In the genomic region with DNA sequence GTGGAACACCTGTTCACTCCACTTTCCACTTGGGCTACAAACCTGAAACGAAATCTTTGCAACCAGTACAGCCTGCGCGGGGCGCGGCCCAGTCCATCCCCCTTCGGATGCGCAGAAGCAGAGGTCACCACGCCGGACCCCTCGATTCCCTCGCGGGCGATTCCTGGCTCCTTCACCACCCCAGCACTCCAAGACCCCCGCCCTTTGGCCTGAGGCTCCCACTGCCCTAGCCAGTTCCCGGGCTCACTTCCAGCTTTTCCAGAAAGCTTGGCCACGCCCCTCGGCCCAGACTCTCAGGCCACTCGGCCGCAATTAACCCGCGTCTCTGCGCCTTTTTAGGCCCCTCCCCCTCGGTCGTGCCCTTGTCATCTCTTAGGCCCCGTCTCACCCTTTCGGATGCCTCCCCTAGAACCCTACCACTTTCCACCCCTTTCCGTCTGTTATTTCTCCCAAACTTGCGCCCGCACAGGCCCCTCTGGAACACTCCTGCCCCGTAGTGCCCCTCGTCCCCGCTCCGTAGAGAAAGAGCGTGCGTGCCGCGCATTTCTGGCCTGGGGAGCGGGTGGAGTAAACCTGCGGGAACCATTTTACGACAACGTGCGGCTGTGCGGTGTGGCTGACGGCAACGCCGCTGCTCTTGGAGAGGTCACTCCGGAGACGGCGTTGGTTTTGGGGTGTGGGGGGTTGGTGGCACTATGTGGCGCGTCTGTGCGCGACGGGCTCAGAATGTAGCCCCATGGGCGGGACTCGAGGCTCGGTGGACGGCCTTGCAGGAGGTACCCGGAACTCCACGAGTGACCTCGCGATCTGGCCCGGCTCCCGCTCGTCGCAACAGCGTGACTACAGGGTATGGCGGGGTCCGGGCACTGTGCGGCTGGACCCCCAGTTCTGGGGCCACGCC, we compare ENCODE assay signal across 1 cellular context.
A peak's percentile ranks its signal among the peaks of the same experiment; 100 is the strongest.
TF ChIP-seq lines count a peak whose summit lies in the region.

A gene (plus strand): TSS at position 631 of the 901 bp plus-strand sequence. CDS start 65 bp downstream, at position 696.

TF ChIP-seq in HepG2, 621 proteins besides CTCF, POLR2A, EP300 and RAD21 (continued from another document and continues in another):
- TF ChIP-seq, protein P1, sequence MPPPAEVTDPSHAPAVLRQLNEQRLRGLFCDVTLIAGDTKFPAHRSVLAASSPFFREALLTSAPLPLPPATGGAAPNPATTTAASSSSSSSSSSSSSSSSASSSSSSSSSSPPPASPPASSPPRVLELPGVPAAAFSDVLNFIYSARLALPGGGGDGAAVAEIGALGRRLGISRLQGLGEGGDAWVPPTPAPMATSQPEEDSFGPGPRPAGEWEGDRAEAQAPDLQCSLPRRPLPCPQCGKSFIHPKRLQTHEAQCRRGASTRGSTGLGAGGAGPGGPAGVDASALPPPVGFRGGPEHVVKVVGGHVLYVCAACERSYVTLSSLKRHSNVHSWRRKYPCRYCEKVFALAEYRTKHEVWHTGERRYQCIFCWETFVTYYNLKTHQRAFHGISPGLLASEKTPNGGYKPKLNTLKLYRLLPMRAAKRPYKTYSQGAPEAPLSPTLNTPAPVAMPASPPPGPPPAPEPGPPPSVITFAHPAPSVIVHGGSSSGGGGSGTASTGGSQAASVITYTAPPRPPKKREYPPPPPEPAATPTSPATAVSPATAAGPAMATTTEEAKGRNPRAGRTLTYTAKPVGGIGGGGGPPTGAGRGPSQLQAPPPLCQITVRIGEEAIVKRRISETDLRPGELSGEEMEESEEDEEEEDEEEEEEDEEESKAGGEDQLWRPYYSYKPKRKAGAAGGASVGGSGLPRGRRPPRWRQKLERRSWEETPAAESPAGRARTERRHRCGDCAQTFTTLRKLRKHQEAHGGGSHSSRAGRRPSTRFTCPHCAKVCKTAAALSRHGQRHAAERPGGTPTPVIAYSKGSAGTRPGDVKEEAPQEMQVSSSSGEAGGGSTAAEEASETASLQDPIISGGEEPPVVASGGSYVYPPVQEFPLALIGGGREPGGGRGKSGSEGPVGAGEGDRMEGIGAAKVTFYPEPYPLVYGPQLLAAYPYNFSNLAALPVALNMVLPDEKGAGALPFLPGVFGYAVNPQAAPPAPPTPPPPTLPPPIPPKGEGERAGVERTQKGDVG (CRISPR knock-in tag; IDR thresholded peaks at IDR 0.05; ENCODE audit: borderline replicate concordance): no peak; the same call in 1 of the 2 replicates
- TF ChIP-seq, protein P2, sequence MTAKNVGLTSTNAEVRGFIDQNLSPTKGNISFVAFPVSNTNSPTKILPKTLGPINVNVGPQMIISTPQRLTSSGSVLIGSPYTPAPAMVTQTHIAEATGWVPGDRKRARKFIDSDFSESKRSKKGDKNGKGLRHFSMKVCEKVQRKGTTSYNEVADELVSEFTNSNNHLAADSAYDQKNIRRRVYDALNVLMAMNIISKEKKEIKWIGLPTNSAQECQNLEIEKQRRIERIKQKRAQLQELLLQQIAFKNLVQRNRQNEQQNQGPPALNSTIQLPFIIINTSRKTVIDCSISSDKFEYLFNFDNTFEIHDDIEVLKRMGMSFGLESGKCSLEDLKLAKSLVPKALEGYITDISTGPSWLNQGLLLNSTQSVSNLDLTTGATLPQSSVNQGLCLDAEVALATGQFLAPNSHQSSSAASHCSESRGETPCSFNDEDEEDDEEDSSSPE (CRISPR knock-in tag; IDR thresholded peaks at IDR 0.05): peak; percentile 87
- TF ChIP-seq KDM5B (CRISPR knock-in tag; IDR thresholded peaks at IDR 0.05; ENCODE audit: borderline replicate concordance) (peak; percentile 98; the same call in 1 of the 2 replicates), ZSCAN12 (CRISPR knock-in tag; IDR thresholded peaks at IDR 0.05) (peak; percentile 62; the same call in 1 of the 2 replicates), ZNF17 (CRISPR knock-in tag; IDR thresholded peaks at IDR 0.05) (no peak), KMT2A (CRISPR knock-in tag; IDR thresholded peaks at IDR 0.05) (peak; percentile 93), ZNF432 (CRISPR knock-in tag; IDR thresholded peaks at IDR 0.05; ENCODE audit: borderline replicate concordance) (no peak), ZNF598 (CRISPR knock-in tag; IDR thresholded peaks at IDR 0.05; ENCODE audit: borderline replicate concordance) (peak; percentile 82; the same call in 1 of the 2 replicates), TCF7L2 (IDR thresholded peaks at IDR 0.05; ENCODE audit: low read depth, low read length) (no peak), GPN1 (CRISPR knock-in tag; IDR thresholded peaks at IDR 0.05; ENCODE audit: borderline replicate concordance) (no peak), MATR3 (CRISPR knock-in tag; IDR thresholded peaks at IDR 0.05) (no peak), ZNF776 (CRISPR knock-in tag; IDR thresholded peaks at IDR 0.05) (peak; percentile 69; the same call in 1 of the 2 replicates), ZNF616 (CRISPR knock-in tag; IDR thresholded peaks at IDR 0.05; ENCODE audit: low read depth) (peak; percentile 37; the same call in 1 of the 2 replicates), ZNF792 (CRISPR knock-in tag; IDR thresholded peaks at IDR 0.05) (peak; percentile 84; the same call in 1 of the 2 replicates), PHF20 (CRISPR knock-in tag; IDR thresholded peaks at IDR 0.05) (peak; percentile 91), ZBTB7B (CRISPR knock-in tag; IDR thresholded peaks at IDR 0.05) (peak; percentile 78), KAT8 (CRISPR knock-in tag; IDR thresholded peaks at IDR 0.05) (peak; percentile 96), MIXL1 (CRISPR knock-in tag; IDR thresholded peaks at IDR 0.05) (peak; percentile 66), KLF15 (CRISPR knock-in tag; IDR thresholded peaks at IDR 0.05; ENCODE audit: borderline replicate concordance) (0 out of 2 replicates have a peak, but pooled peaks have one; percentile 39), ZNF501 (CRISPR knock-in tag; IDR thresholded peaks at IDR 0.05) (peak; percentile 99), GATAD2A (CRISPR knock-in tag; IDR thresholded peaks at IDR 0.05) (peak; percentile 36; the same call in 1 of the 2 replicates), ZNF263 (CRISPR knock-in tag; IDR thresholded peaks at IDR 0.05) (peak; percentile 56; the same call in 1 of the 2 replicates), TARDBP (CRISPR knock-in tag; IDR thresholded peaks at IDR 0.05) (peak; percentile 91), SOX5 (CRISPR knock-in tag; IDR thresholded peaks at IDR 0.05; ENCODE audit: borderline replicate concordance) (0 out of 2 replicates have a peak, but pooled peaks have one; percentile 21), TSC22D2 (CRISPR knock-in tag; IDR thresholded peaks at IDR 0.05; ENCODE audit: borderline replicate concordance) (no peak; the same call in 1 of the 2 replicates), ELF4 (CRISPR knock-in tag; IDR thresholded peaks at IDR 0.05; ENCODE audit: borderline replicate concordance) (peak; percentile 65; the same call in 1 of the 2 replicates), MXI1 (IDR thresholded peaks at IDR 0.05; ENCODE audit: borderline replicate concordance, low read depth, low read length) (peak; percentile 60; the same call in 2 of the 3 replicates), CHCHD3 (CRISPR knock-in tag; IDR thresholded peaks at IDR 0.05) (0 out of 2 replicates have a peak, but pooled peaks have one; percentile 0), ZFP41 (CRISPR knock-in tag; IDR thresholded peaks at IDR 0.05; ENCODE audit: borderline replicate concordance) (no peak), GLI4 (CRISPR knock-in tag; IDR thresholded peaks at IDR 0.05; ENCODE audit: borderline replicate concordance) (peak; percentile 66; the same call in 1 of the 2 replicates), ZNF224 (CRISPR knock-in tag; IDR thresholded peaks at IDR 0.05) (peak; percentile 87; the same call in 1 of the 2 replicates), SRSF1 (optimal IDR thresholded peaks at IDR 0.05; ENCODE audit: low read depth, low read length) (peak; percentile 47), ZKSCAN8 (CRISPR knock-in tag; IDR thresholded peaks at IDR 0.05; ENCODE audit: borderline replicate concordance) (peak; percentile 78; the same call in 1 of the 2 replicates), SSRP1 (CRISPR knock-in tag; IDR thresholded peaks at IDR 0.05) (no peak), REXO4 (CRISPR knock-in tag; IDR thresholded peaks at IDR 0.05; ENCODE audit: borderline replicate concordance) (no peak), FOXJ3 (CRISPR knock-in tag; IDR thresholded peaks at IDR 0.05; ENCODE audit: borderline replicate concordance) (peak; percentile 64; the same call in 1 of the 2 replicates), HDAC1 (CRISPR knock-in tag; IDR thresholded peaks at IDR 0.05) (peak; percentile 94), DMAP1 (CRISPR knock-in tag; IDR thresholded peaks at IDR 0.05) (peak; percentile 99), ZNF33B (CRISPR knock-in tag; IDR thresholded peaks at IDR 0.05) (peak; percentile 95; the same call in 1 of the 2 replicates)
- TF ChIP-seq, protein P3, sequence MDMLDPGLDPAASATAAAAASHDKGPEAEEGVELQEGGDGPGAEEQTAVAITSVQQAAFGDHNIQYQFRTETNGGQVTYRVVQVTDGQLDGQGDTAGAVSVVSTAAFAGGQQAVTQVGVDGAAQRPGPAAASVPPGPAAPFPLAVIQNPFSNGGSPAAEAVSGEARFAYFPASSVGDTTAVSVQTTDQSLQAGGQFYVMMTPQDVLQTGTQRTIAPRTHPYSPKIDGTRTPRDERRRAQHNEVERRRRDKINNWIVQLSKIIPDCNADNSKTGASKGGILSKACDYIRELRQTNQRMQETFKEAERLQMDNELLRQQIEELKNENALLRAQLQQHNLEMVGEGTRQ (IDR thresholded peaks at IDR 0.05; ENCODE audit: low read depth, low read length): no peak
- TF ChIP-seq, protein P3 (CRISPR knock-in tag; IDR thresholded peaks at IDR 0.05; ENCODE audit: borderline replicate concordance): 0 out of 2 replicates have a peak, but pooled peaks have one; percentile 4
- TF ChIP-seq, protein P4, sequence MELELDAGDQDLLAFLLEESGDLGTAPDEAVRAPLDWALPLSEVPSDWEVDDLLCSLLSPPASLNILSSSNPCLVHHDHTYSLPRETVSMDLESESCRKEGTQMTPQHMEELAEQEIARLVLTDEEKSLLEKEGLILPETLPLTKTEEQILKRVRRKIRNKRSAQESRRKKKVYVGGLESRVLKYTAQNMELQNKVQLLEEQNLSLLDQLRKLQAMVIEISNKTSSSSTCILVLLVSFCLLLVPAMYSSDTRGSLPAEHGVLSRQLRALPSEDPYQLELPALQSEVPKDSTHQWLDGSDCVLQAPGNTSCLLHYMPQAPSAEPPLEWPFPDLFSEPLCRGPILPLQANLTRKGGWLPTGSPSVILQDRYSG (CRISPR knock-in tag; IDR thresholded peaks at IDR 0.05): peak; percentile 63
- TF ChIP-seq, protein P5, sequence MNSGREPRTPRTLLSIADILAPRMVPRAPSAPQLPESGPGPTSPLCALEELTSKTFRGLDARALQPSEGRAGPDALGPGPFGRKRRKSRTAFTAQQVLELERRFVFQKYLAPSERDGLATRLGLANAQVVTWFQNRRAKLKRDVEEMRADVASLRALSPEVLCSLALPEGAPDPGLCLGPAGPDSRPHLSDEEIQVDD (CRISPR knock-in tag; IDR thresholded peaks at IDR 0.05; ENCODE audit: borderline replicate concordance): peak; percentile 40; the same call in 1 of the 2 replicates
- TF ChIP-seq, protein P6, sequence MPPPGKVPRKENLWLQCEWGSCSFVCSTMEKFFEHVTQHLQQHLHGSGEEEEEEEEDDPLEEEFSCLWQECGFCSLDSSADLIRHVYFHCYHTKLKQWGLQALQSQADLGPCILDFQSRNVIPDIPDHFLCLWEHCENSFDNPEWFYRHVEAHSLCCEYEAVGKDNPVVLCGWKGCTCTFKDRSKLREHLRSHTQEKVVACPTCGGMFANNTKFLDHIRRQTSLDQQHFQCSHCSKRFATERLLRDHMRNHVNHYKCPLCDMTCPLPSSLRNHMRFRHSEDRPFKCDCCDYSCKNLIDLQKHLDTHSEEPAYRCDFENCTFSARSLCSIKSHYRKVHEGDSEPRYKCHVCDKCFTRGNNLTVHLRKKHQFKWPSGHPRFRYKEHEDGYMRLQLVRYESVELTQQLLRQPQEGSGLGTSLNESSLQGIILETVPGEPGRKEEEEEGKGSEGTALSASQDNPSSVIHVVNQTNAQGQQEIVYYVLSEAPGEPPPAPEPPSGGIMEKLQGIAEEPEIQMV (CRISPR knock-in tag; IDR thresholded peaks at IDR 0.05; ENCODE audit: low read depth): peak; percentile 90
- TF ChIP-seq, protein P7, sequence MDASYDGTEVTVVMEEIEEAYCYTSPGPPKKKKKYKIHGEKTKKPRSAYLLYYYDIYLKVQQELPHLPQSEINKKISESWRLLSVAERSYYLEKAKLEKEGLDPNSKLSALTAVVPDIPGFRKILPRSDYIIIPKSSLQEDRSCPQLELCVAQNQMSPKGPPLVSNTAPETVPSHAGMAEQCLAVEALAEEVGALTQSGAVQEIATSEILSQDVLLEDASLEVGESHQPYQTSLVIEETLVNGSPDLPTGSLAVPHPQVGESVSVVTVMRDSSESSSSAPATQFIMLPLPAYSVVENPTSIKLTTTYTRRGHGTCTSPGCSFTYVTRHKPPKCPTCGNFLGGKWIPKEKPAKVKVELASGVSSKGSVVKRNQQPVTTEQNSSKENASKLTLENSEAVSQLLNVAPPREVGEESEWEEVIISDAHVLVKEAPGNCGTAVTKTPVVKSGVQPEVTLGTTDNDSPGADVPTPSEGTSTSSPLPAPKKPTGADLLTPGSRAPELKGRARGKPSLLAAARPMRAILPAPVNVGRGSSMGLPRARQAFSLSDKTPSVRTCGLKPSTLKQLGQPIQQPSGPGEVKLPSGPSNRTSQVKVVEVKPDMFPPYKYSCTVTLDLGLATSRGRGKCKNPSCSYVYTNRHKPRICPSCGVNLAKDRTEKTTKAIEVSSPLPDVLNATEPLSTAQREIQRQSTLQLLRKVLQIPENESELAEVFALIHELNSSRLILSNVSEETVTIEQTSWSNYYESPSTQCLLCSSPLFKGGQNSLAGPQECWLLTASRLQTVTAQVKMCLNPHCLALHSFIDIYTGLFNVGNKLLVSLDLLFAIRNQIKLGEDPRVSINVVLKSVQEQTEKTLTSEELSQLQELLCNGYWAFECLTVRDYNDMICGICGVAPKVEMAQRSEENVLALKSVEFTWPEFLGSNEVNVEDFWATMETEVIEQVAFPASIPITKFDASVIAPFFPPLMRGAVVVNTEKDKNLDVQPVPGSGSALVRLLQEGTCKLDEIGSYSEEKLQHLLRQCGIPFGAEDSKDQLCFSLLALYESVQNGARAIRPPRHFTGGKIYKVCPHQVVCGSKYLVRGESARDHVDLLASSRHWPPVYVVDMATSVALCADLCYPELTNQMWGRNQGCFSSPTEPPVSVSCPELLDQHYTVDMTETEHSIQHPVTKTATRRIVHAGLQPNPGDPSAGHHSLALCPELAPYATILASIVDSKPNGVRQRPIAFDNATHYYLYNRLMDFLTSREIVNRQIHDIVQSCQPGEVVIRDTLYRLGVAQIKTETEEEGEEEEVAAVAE (CRISPR knock-in tag; IDR thresholded peaks at IDR 0.05; ENCODE audit: borderline replicate concordance): peak; percentile 63; the same call in 1 of the 2 replicates
- TF ChIP-seq, protein P8, sequence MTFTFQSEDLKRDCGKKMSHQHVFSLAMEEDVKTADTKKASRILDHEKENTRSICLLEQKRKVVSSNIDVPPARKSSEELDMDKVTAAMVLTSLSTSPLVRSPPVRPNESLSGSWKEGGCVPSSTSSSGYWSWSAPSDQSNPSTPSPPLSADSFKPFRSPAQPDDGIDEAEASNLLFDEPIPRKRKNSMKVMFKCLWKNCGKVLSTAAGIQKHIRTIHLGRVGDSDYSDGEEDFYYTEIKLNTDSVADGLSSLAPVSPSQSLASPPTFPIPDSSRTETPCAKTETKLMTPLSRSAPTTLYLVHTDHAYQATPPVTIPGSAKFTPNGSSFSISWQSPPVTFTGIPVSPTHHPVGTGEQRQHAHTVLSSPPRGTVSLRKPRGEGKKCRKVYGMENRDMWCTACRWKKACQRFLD (CRISPR knock-in tag; IDR thresholded peaks at IDR 0.05; ENCODE audit: borderline replicate concordance): peak; percentile 90; the same call in 1 of the 2 replicates
